Comparison of ENCODE assay signal across 20 cellular contexts in genomic region chr19:19492026-19492610, GRCh38. TPM values are rescaled to one million over a fixed set of nuclear protein-coding genes. Genes with fewer than 3 reads are reported as not detected.
"Had no signal": no experiment of that assay in that cellular context is flagged by ENCODE, and none has a peak within 500 bp of the region (broad histone marks: within the 10 kb centered on the region; RNA-seq: fewer than 3 reads in every experiment).

No MANE protein-coding gene starts in this region.

- H3K9me3 Mint-ChIP-seq: activated B cell treated with CpG ODN at 0.5 μM for 24 hours; activated CD4-positive, alpha-beta memory T cell treated with anti-CD3 and anti-CD28 coated beads, Interleukin-2, amount 10 ng/mL, durations not matched to agents 7 days and 5 days; activated naive CD4-positive, alpha-beta T cell treated with anti-CD3 and anti-CD28 coated beads, Interleukin-2, amount 50 U/mL, for 72 hours had no signal

- FAIRE-seq: RCC 7860 had no signal

- DNase-seq: activated B cell treated with CpG ODN at 0.5 μM for 24 hours; activated CD4-positive, alpha-beta memory T cell treated with anti-CD3 and anti-CD28 coated beads, Interleukin-2, amount 10 ng/mL, durations not matched to agents 7 days and 5 days; activated CD4-positive, alpha-beta T cell treated with anti-CD3 and anti-CD28 coated beads for 1 hour; activated CD4-positive, alpha-beta T cell treated with anti-CD3 and anti-CD28 coated beads, Interleukin-2, amount 50 U/mL, for 1 hour; cerebellar nuclear complex; MG63; MV-4-11; NCI-H1105; NCI-H1436; NCI-H1694 treated with DMSO at 0.1 percent for 48 hours; NCI-H2081; NCI-H510A treated with DMSO at 0.1 percent for 48 hours; NCI-H69; PC-3; SHP77 treated with DMSO at 0.1 percent for 48 hours; T-helper 17 cell; T-helper 9 cell had no signal

- H3K27me3 Mint-ChIP-seq: activated B cell treated with CpG ODN at 0.5 μM for 24 hours; activated CD4-positive, alpha-beta memory T cell treated with anti-CD3 and anti-CD28 coated beads, Interleukin-2, amount 10 ng/mL, durations not matched to agents 7 days and 5 days; T-helper 17 cell had no signal

- H3K4me3 Mint-ChIP-seq: activated B cell treated with CpG ODN at 0.5 μM for 24 hours; activated CD4-positive, alpha-beta memory T cell treated with anti-CD3 and anti-CD28 coated beads, Interleukin-2, amount 10 ng/mL, durations not matched to agents 7 days and 5 days had no signal

- H3K27ac Mint-ChIP-seq: activated B cell treated with CpG ODN at 0.5 μM for 24 hours; activated CD4-positive, alpha-beta memory T cell treated with anti-CD3 and anti-CD28 coated beads, Interleukin-2, amount 10 ng/mL, durations not matched to agents 7 days and 5 days had no signal

- H3K4me3 ChIP-seq: MG63 had no signal

- H3K9me3 ChIP-seq: MG63 had no signal

RNA-seq across cellular contexts. Expression of gene CILP2, which starts 45.9 kb away (rescaled TPM):
- total RNA-seq: SK-MEL-5 had no signal
